In genomic region chr16:29285151-29285885, GRCh38 we compare ENCODE assay signal across 8 cellular contexts.
DNase-seq lines count a peak whose midpoint lies in the region; FAIRE-seq and TF ChIP-seq lines count a peak whose summit lies in the region.
"Not testable (repeated sequence)": the region's sequence is repeated elsewhere in the genome, so short reads cannot be mapped to it uniquely, and the experiment has no call there.

No MANE protein-coding gene starts in this region.

- H2AFZ ChIP-seq in mesenchymal stem cell (ENCODE audit: low read depth, low read length) = not testable (repeated sequence)
- peak overlapping the region; percentile 68 for H2AFZ ChIP-seq in parathyroid adenoma

- peaks cover 11% of the 10 kb centered on the region for H3K4me1 Mint-ChIP-seq in Caco-2 (ENCODE audit: low read depth, unreplicated experiment)
- H3K4me1 Mint-ChIP-seq in activated CD4-positive, alpha-beta memory T cell treated with anti-CD3 and anti-CD28 coated beads for 36 hours (ENCODE audit: low read depth) = peaks cover 15% of the 10 kb centered on the region

- H3K27ac ChIP-seq in left ventricle myocardium inferior (replicated peaks) = peak overlapping the region; percentile 12
- not testable (repeated sequence) for H3K27ac ChIP-seq in mesenchymal stem cell (ENCODE audit: low read length, poor library complexity, severe bottlenecking)
- peak overlapping the region; percentile 60 for H3K27ac ChIP-seq in parathyroid adenoma
- peak overlapping the region; percentile 56 for H3K27ac ChIP-seq in suprapubic skin

- 45% methylated on average over 25 of the region's 32 CpGs for WGBS in mesenchymal stem cell
- 45% methylated on average over 23 of the region's 32 CpGs for WGBS in suprapubic skin

- H3K4me3 Mint-ChIP-seq in Caco-2 (ENCODE audit: unreplicated experiment) = peak overlapping the region; percentile 58
- peak overlapping the region; percentile 26 for H3K4me3 Mint-ChIP-seq in activated CD4-positive, alpha-beta memory T cell treated with anti-CD3 and anti-CD28 coated beads for 36 hours

- H3K79me2 ChIP-seq in parathyroid adenoma = not testable (repeated sequence)

- H3K36me3 ChIP-seq in Caco-2 (ENCODE audit: control insufficient read depth, insufficient read depth, low read length); bronchial epithelial cell (ENCODE audit: control insufficient read depth, insufficient read depth, low read length); left ventricle myocardium inferior; mesenchymal stem cell (ENCODE audit: control insufficient read depth in 1 of 2, insufficient read depth in 2 of 2, low read depth in 1 of 2, low read length in 2 of 2); parathyroid adenoma (ENCODE audit: control insufficient read depth, insufficient read depth, low read length); suprapubic skin: not testable (repeated sequence)

- not testable (repeated sequence) for TF ChIP-seq CTCF in Caco-2 (IDR thresholded peaks at IDR 0.05; ENCODE audit: insufficient read depth in 1 of 2, low read depth in 1 of 2, low read length in 1 of 2, severe bottlenecking in 1 of 2, unreplicated experiment in 1 of 2); bronchial epithelial cell (IDR thresholded peaks at IDR 0.05; ENCODE audit: insufficient read depth, low read length, severe bottlenecking); left ventricle myocardium inferior (IDR thresholded peaks at IDR 0.05; ENCODE audit: borderline replicate concordance); parathyroid adenoma (IDR thresholded peaks at IDR 0.05); suprapubic skin (IDR thresholded peaks at IDR 0.05)

- peak overlapping the region; percentile 79 for H3K27ac Mint-ChIP-seq in Caco-2 (ENCODE audit: unreplicated experiment)
- H3K27ac Mint-ChIP-seq in activated CD4-positive, alpha-beta memory T cell treated with anti-CD3 and anti-CD28 coated beads for 36 hours = not testable (repeated sequence)

- H4K91ac ChIP-seq in mesenchymal stem cell (ENCODE audit: low read length) = peak overlapping the region; percentile 50

- H3K18ac ChIP-seq in mesenchymal stem cell (ENCODE audit: low read depth in 1 of 2, low read length in 2 of 2) = peak overlapping the region; percentile 12 to 21

- H3K79me1 ChIP-seq in mesenchymal stem cell (replicated peaks; ENCODE audit: low read length, poor library complexity, severe bottlenecking) = not testable (repeated sequence)

- peak overlapping the region in 1 of 2 experiments; percentile 74 for H2BK12ac ChIP-seq in mesenchymal stem cell (ENCODE audit: low read length in 2 of 2)

- not testable (repeated sequence) for H3K9ac ChIP-seq in mesenchymal stem cell (ENCODE audit: low read length); parathyroid adenoma

- not testable (repeated sequence) for H2BK15ac ChIP-seq in mesenchymal stem cell (ENCODE audit: low read depth, poor library complexity, severe bottlenecking)

- intact Hi-C loops in Caco-2 (cut with micrococcal nuclease; ENCODE audit: unreplicated experiment); activated CD4-positive, alpha-beta memory T cell treated with anti-CD3 and anti-CD28 coated beads for 36 hours (cut with micrococcal nuclease); left ventricle myocardium inferior (cut with micrococcal nuclease): not testable (repeated sequence)

- not testable (repeated sequence) for H3K23ac ChIP-seq in mesenchymal stem cell (ENCODE audit: low read length in 2 of 2)

- H3K4ac ChIP-seq in mesenchymal stem cell (ENCODE audit: low read depth in 1 of 2, low read length in 2 of 2) = not testable (repeated sequence)

- H3K4me2 ChIP-seq in mesenchymal stem cell (ENCODE audit: low read length, poor library complexity, severe bottlenecking) = peak overlapping the region; percentile 47
- peak overlapping the region; percentile 30 for H3K4me2 ChIP-seq in parathyroid adenoma (ENCODE audit: low read length)

- not testable (repeated sequence) for H2BK5ac ChIP-seq in mesenchymal stem cell (ENCODE audit: low read depth, low read length, poor library complexity, severe bottlenecking)

- H3K4me1 ChIP-seq in Caco-2 = not testable (repeated sequence)
- H3K4me1 ChIP-seq in left ventricle myocardium inferior (peaks cover 31% of the 10 kb centered on the region), mesenchymal stem cell (ENCODE audit: control insufficient read depth, insufficient read depth, low read depth, low read length) (peaks cover 31% of the 10 kb centered on the region), parathyroid adenoma (peaks cover 14% of the 10 kb centered on the region), suprapubic skin (peaks cover 37% of the 10 kb centered on the region)

- H3K9me3 ChIP-seq in Caco-2; left ventricle myocardium inferior (replicated peaks); mesenchymal stem cell (ENCODE audit: control insufficient read depth, low read length); parathyroid adenoma (ENCODE audit: control insufficient read depth, low read length); suprapubic skin: not testable (repeated sequence)

- TF ChIP-seq POLR2A in suprapubic skin (IDR thresholded peaks at IDR 0.05) = not testable (repeated sequence)

- not testable (repeated sequence) for H3K27me3 ChIP-seq in Caco-2 (replicated peaks; ENCODE audit: control insufficient read depth, insufficient read depth, low read length); bronchial epithelial cell (ENCODE audit: control insufficient read depth, insufficient read depth, low read length); left ventricle myocardium inferior (ENCODE audit: low read depth); mesenchymal stem cell (ENCODE audit: control insufficient read depth in 1 of 2, insufficient read depth in 1 of 2, low read length in 2 of 2); parathyroid adenoma (ENCODE audit: control insufficient read depth, insufficient read depth, low read length); suprapubic skin

- H3K4me3 ChIP-seq in Caco-2 (ENCODE audit: low read depth, low read length); bronchial epithelial cell (ENCODE audit: low read depth, low read length); left ventricle myocardium inferior; mesenchymal stem cell (ENCODE audit: insufficient read depth in 1 of 2, low read depth in 1 of 2, low read length in 2 of 2): not testable (repeated sequence)
- H3K4me3 ChIP-seq in parathyroid adenoma (ENCODE audit: low read depth, low read length) = peak overlapping the region; percentile 16
- peak overlapping the region; percentile 16 for H3K4me3 ChIP-seq in suprapubic skin

- not testable (repeated sequence) for TF ChIP-seq EP300 in suprapubic skin (IDR thresholded peaks at IDR 0.05)

- CTCF ChIA-PET in Caco-2 (lab: Charles Lee); activated CD4-positive, alpha-beta memory T cell treated with anti-CD3 and anti-CD28 coated beads for 36 hours (lab: Charles Lee): not testable (repeated sequence)

- peak in 1 of 2 experiments; percentile 22 for DNase-seq in Caco-2
- DNase-seq in NCI-H510A treated with DMSO at 0.1 percent for 48 hours (lab: John Stamatoyannopoulos, UW) = peak; percentile 69
- DNase-seq in activated CD4-positive, alpha-beta memory T cell treated with anti-CD3 and anti-CD28 coated beads for 36 hours = peak; percentile 19
- peak; percentile 16 for DNase-seq in bronchial epithelial cell (ENCODE audit: low read depth)
- not testable (repeated sequence) for DNase-seq in left ventricle myocardium inferior; mesenchymal stem cell; suprapubic skin (ENCODE audit: low spot score in 2 of 2)

- FAIRE-seq in bronchial epithelial cell (lab: Jason Lieb, UNC) = not testable (repeated sequence)

- not testable (repeated sequence) for H3K27me3 Mint-ChIP-seq in Caco-2 (ENCODE audit: insufficient read depth, unreplicated experiment); activated CD4-positive, alpha-beta memory T cell treated with anti-CD3 and anti-CD28 coated beads for 36 hours

- H3K9me3 Mint-ChIP-seq in Caco-2 (ENCODE audit: unreplicated experiment) = peaks cover 21% of the 10 kb centered on the region
- H3K9me3 Mint-ChIP-seq in activated CD4-positive, alpha-beta memory T cell treated with anti-CD3 and anti-CD28 coated beads for 36 hours = not testable (repeated sequence)

- H4K8ac ChIP-seq in mesenchymal stem cell (ENCODE audit: low read length) = peak overlapping the region; percentile 23

- not testable (repeated sequence) for H3K36me3 Mint-ChIP-seq in Caco-2 (ENCODE audit: insufficient read depth, unreplicated experiment); activated CD4-positive, alpha-beta memory T cell treated with anti-CD3 and anti-CD28 coated beads for 36 hours

- BruUV-seq in Caco-2 (replicated peaks; lab: Mats Ljungman, UMichigan) = not testable (repeated sequence)

- POLR2A ChIA-PET in Caco-2 (lab: Charles Lee); activated CD4-positive, alpha-beta memory T cell treated with anti-CD3 and anti-CD28 coated beads for 36 hours (lab: Charles Lee): not testable (repeated sequence)

- peak overlapping the region; percentile 73 for H2AK5ac ChIP-seq in mesenchymal stem cell (ENCODE audit: low read length, severe bottlenecking)

- H2BK120ac ChIP-seq in mesenchymal stem cell (ENCODE audit: low read depth, low read length) = not testable (repeated sequence)

- H3K14ac ChIP-seq in mesenchymal stem cell (ENCODE audit: low read length in 2 of 2) = not testable (repeated sequence)
